In the genomic region with DNA sequence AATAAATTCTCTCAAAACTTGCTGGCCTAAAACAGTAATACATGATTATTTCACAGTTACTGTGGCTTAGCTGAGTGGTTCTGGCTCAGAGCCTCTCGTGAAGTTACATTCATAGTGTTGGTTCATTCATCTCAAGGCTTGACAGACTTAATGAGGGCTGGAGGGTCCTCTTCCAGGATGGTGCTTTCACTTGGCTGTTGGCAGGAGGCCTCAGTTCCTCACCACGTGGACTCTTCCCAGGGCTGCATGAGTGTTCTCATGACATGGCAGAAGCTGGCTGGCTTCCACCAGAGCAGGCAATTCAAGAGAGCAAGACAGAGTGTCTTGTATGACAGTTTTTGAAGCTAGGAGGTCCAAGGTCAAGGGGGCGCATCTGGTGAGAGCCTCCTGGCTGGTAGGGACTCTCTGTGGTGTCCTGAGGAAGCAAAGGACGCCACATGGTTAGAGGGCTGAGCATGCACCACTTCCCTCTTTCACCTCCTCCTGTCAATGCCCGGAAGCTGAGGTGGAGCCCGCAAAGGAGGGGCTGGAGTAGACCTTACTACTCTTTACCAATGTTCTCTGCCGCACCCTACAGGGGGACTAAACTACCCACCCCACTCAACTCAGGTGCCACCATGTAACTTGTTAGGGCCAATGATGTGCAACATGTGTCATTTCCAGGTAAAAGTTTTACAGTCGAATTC, we compare ENCODE assay signal across 11 cellular contexts. TPM values are rescaled to one million over a fixed set of nuclear protein-coding genes. Genes with fewer than 3 reads are reported as not detected.
DNase-seq lines count a peak whose midpoint lies in the region; ATAC-seq and TF ChIP-seq lines count a peak whose summit lies in the region.
"Had no signal": no experiment of that assay in that cellular context is flagged by ENCODE, and none has a peak within 500 bp of the region (broad histone marks: within the 10 kb centered on the region; RNA-seq: fewer than 3 reads in every experiment).

No MANE protein-coding gene starts in this region.

- H3K27ac ChIP-seq in hepatocyte, result no peak overlapping the region
- H3K27ac ChIP-seq: dorsolateral prefrontal cortex, stomach had no signal

- no peaks in the 10 kb centered on the region for H3K36me3 Mint-ChIP-seq in immature natural killer cell

- DNase-seq in NCI-H187 treated with DMSO at 0.1 percent for 48 hours (lab: John Stamatoyannopoulos, UW) (peak; percentile 17), immature natural killer cell (peak; percentile 2 to 19 (median 9)), hepatocyte (ENCODE audit: low spot score) (no peak), medulla oblongata (ENCODE audit: extremely low spot score) (no peak), hippocampal formation (lab: John Stamatoyannopoulos, UW) (no peak)
- DNase-seq: COR-L47, dorsolateral prefrontal cortex, stomach had no signal

- no peaks in the 10 kb centered on the region for H3K9me3 ChIP-seq in hepatocyte (ENCODE audit: low read depth)
- H3K9me3 ChIP-seq: stomach had no signal

- no peaks in the 10 kb centered on the region for H3K9me2 ChIP-seq in hepatocyte (replicated peaks; ENCODE audit: insufficient read depth)

- WGBS in hepatocyte (ENCODE audit: low lambda C conversion rate, missing lambda C conversion rate), result 92% methylated on average over 8 of the region's 8 CpGs

- peak overlapping the region in 1 of 6 donors; percentile 22 for H3K27ac Mint-ChIP-seq in immature natural killer cell

- no peaks in the 10 kb centered on the region for H3K79me2 ChIP-seq in hepatocyte

- H3K4me3 Mint-ChIP-seq in immature natural killer cell, result peak overlapping the region in 3 of 5 donors; percentile 23 to 60 (median 36)

- ATAC-seq in GM18502 (IDR thresholded peaks at IDR 0.05; ENCODE audit: poor library complexity, unreplicated experiment) (peak; percentile 92), GM21717 (IDR thresholded peaks at IDR 0.05; ENCODE audit: unreplicated experiment) (peak; percentile 58), GM21447 (IDR thresholded peaks at IDR 0.05; ENCODE audit: unreplicated experiment) (no peak)

- no peaks in the 10 kb centered on the region for H4K20me1 ChIP-seq in hepatocyte (ENCODE audit: insufficient read depth, poor library complexity, severe bottlenecking)

- H3K27me3 ChIP-seq in hepatocyte, result no peaks in the 10 kb centered on the region
- H3K27me3 ChIP-seq: dorsolateral prefrontal cortex, stomach had no signal

- TF ChIP-seq CTCF in hepatocyte (IDR thresholded peaks at IDR 0.05; ENCODE audit: poor library complexity), result no peak

- H3K4me2 ChIP-seq in hepatocyte, result no peak overlapping the region

- no peaks in the 10 kb centered on the region for H3K36me3 ChIP-seq in hepatocyte (replicated peaks; ENCODE audit: insufficient read depth, low read depth)
- H3K36me3 ChIP-seq: stomach had no signal

- H3K27me3 Mint-ChIP-seq in immature natural killer cell (ENCODE audit: low read depth in 3 of 3), result peaks cover 2 to 6% (median 3%) of the 10 kb centered on the region in 3 donors

- peaks cover 11 to 20% of the 10 kb centered on the region in 2 donors for H3K4me1 Mint-ChIP-seq in immature natural killer cell

- no peaks in the 10 kb centered on the region for H3K9me3 Mint-ChIP-seq in immature natural killer cell

- H3K4me3 ChIP-seq in hepatocyte, result no peak overlapping the region
- H3K4me3 ChIP-seq: dorsolateral prefrontal cortex, stomach had no signal

- H2AFZ ChIP-seq in hepatocyte, result no peak overlapping the region

- H3K4me1 ChIP-seq in hepatocyte (ENCODE audit: insufficient read depth), result no peaks in the 10 kb centered on the region
- H3K4me1 ChIP-seq: stomach had no signal

RNA-seq across cellular contexts. Expression of gene YAE1, which starts 58.2 kb away (rescaled TPM):
- polyA plus RNA-seq in immature natural killer cell (1 to 10 TPM; 6.3 to 9.2 (median 9.1) TPM), hepatocyte (23.8 and 29.6 TPM in 2 replicates)
- 33.9 and 36.3 TPM in 2 replicates for total RNA-seq in hepatocyte

Comparison
In these comparisons a context has a peak if more than half of its experiments do, and no peak if none do; other contexts are left out.
1. DNase-seq: peak in NCI-H187 treated with DMSO at 0.1 percent for 48 hours (single experiment) and immature natural killer cell (3 of 3); none in hepatocyte (single experiment), medulla oblongata (single experiment) and hippocampal formation (0 of 2).